In genomic region chr7:96303686-96304443, GRCh38 we compare ENCODE assay signal across 1 cellular context.
TF ChIP-seq lines count a peak whose summit lies in the region.

No MANE protein-coding gene starts in this region.

TF ChIP-seq in WTC11, 78 proteins besides CTCF, POLR2A, EP300 and RAD21 (continued from another document):
- no peak for TF ChIP-seq PRDM15 (CRISPR knock-in tag; IDR thresholded peaks at IDR 0.05)
- TF ChIP-seq TCF7 (CRISPR knock-in tag; IDR thresholded peaks at IDR 0.05; ENCODE audit: low read depth) = no peak
- no peak for TF ChIP-seq ETV6 (CRISPR knock-in tag; IDR thresholded peaks at IDR 0.05)
